In genomic region chr2:170361359-170361936, GRCh38 we compare ENCODE assay signal across 8 cellular contexts.
A peak's percentile ranks its signal among the peaks of the same experiment; 100 is the strongest.
DNase-seq lines count a peak whose midpoint lies in the region; ATAC-seq and TF ChIP-seq lines count a peak whose summit lies in the region.

No MANE protein-coding gene starts in this region.

- POLR2A ChIA-PET in CD8-positive, alpha-beta memory T cell (lab: Charles Lee): interaction anchor here (0.6 kb wide), 1 partner anchor 452 kb away, joined by 4 read pairs; no protein-coding TSS in a partner anchor

- H3K36me3 ChIP-seq in CD8-positive, alpha-beta memory T cell (ENCODE audit: insufficient read depth, low read length): no peaks in the 10 kb centered on the region
- H3K36me3 ChIP-seq in tibial artery: no peaks in the 10 kb centered on the region

- H3K4me3 Mint-ChIP-seq in CD8-positive, alpha-beta memory T cell: peak overlapping the region in 1 of 7 donors; percentile 19
- H3K4me3 Mint-ChIP-seq in natural killer cell: no peak overlapping the region

- TF ChIP-seq CTCF in epithelial cell of esophagus (IDR thresholded peaks at IDR 0.05; ENCODE audit: insufficient read depth, low read depth, low read length, missing control alignments) (peak; percentile 77), natural killer cell (IDR thresholded peaks at IDR 0.05) (peak; percentile 57), tibial artery (IDR thresholded peaks at IDR 0.05) (peak; percentile 47 to 52)

- H3K4me1 Mint-ChIP-seq in CD8-positive, alpha-beta memory T cell: peaks cover 3 to 8% (median 7%) of the 10 kb centered on the region in 3 donors
- peaks cover 5 to 7% of the 10 kb centered on the region in 2 donors for H3K4me1 Mint-ChIP-seq in natural killer cell

- peak; percentile 5 to 54 (median 26) for DNase-seq in CD8-positive, alpha-beta memory T cell
- DNase-seq in NCI-H2227 (lab: John Stamatoyannopoulos, UW; ENCODE audit: unreplicated experiment) (peak; percentile 87), epithelial cell of esophagus (ENCODE audit: low read depth) (peak; percentile 68), natural killer cell (peak; percentile 19), tibial artery (no peak)
- DNase-seq in activated CD4-positive, alpha-beta T cell treated with anti-CD3 and anti-CD28 coated beads, Interleukin-2, amount 50 U/mL, for 4 hours: peak; percentile 27 to 39

- H3K9me3 Mint-ChIP-seq in CD8-positive, alpha-beta memory T cell: no peaks in the 10 kb centered on the region
- H3K9me3 Mint-ChIP-seq in natural killer cell: no peaks in the 10 kb centered on the region

- H3K27ac Mint-ChIP-seq in CD8-positive, alpha-beta memory T cell: no peak overlapping the region
- H3K27ac Mint-ChIP-seq in natural killer cell: no peak overlapping the region

- intact Hi-C loops in natural killer cell (cut with micrococcal nuclease): loop anchor here (2.0 kb wide), 1 partner anchor 451 kb away; no protein-coding TSS in a partner anchor
- intact Hi-C loops in tibial artery (cut with DNase I; ENCODE audit: low total_unique reads): loop anchor here (5.0 kb wide), 1 partner anchor 456 kb away; the partner anchor contains the start of gene GAD1

- no peaks in the 10 kb centered on the region for H3K9me3 ChIP-seq in CD8-positive, alpha-beta memory T cell (ENCODE audit: low read length)
- no peaks in the 10 kb centered on the region for H3K9me3 ChIP-seq in tibial artery

- CTCF ChIA-PET in CD8-positive, alpha-beta memory T cell (lab: Charles Lee): interaction anchor here (0.8 to 5.9 kb wide), 8 partner anchors 9 to 511 kb away, joined by 3 to 43 read pairs (median 4); partner anchors contain the start of gene GAD1

- no peak overlapping the region for H3K27ac ChIP-seq in CD8-positive, alpha-beta memory T cell (ENCODE audit: low read depth, low read length)
- no peak overlapping the region for H3K27ac ChIP-seq in tibial artery

- peaks cover 10 to 50% of the 10 kb centered on the region in 2 donors for H3K27me3 Mint-ChIP-seq in CD8-positive, alpha-beta memory T cell
- peaks cover 13 to 36% of the 10 kb centered on the region in 2 donors for H3K27me3 Mint-ChIP-seq in natural killer cell (ENCODE audit: low read depth in 2 of 2)

- ATAC-seq in GM19455 (IDR thresholded peaks at IDR 0.05; ENCODE audit: unreplicated experiment) (peak; percentile 59), natural killer cell (peak; percentile 54 to 84 (median 59)), HG03571 (IDR thresholded peaks at IDR 0.05; ENCODE audit: unreplicated experiment) (no peak)

- no peaks in the 10 kb centered on the region for H3K36me3 Mint-ChIP-seq in CD8-positive, alpha-beta memory T cell
- H3K36me3 Mint-ChIP-seq in natural killer cell: no peaks in the 10 kb centered on the region

- H3K4me1 ChIP-seq in CD8-positive, alpha-beta memory T cell (ENCODE audit: insufficient read depth, low read length): peaks cover 4% of the 10 kb centered on the region
- no peaks in the 10 kb centered on the region for H3K4me1 ChIP-seq in tibial artery

- no peaks in the 10 kb centered on the region for H3K27me3 ChIP-seq in CD8-positive, alpha-beta memory T cell (ENCODE audit: insufficient read depth, low read length, poor library complexity, severe bottlenecking)
- peaks cover 0 to 2% of the 10 kb centered on the region in 2 donors for H3K27me3 ChIP-seq in tibial artery

- no peak overlapping the region for H3K4me3 ChIP-seq in CD8-positive, alpha-beta memory T cell (ENCODE audit: low read length)
- no peak overlapping the region for H3K4me3 ChIP-seq in epithelial cell of esophagus (ENCODE audit: low read length)
- no peak overlapping the region for H3K4me3 ChIP-seq in tibial artery

Comparison
In these comparisons a context has a peak if more than half of its experiments do, and no peak if none do; other contexts are left out.
1. DNase-seq: peak in CD8-positive, alpha-beta memory T cell (5 of 5), NCI-H2227 (single experiment), activated CD4-positive, alpha-beta T cell treated with anti-CD3 and anti-CD28 coated beads, Interleukin-2, amount 50 U/mL, for 4 hours (2 of 2), epithelial cell of esophagus (single experiment) and natural killer cell (single experiment); none in tibial artery (0 of 2).
2. Peak in every context shown above with its lines, with median percentiles within 50 percentile points of each other: CTCF ChIP-seq.